11 cellular contexts compared by ENCODE assay signal in genomic region chrX:11371106-11371505, GRCh38.
"Had no signal": no experiment of that assay in that cellular context is flagged by ENCODE, and none has a peak within 500 bp of the region (broad histone marks: within the 10 kb centered on the region; RNA-seq: fewer than 3 reads in every experiment).

No MANE protein-coding gene starts in this region.

- H3K27ac Mint-ChIP-seq: GM23338, H9, HFFc6 had no signal

- H3K36me3 ChIP-seq: HAP-1 had no signal

- H3K4me3 Mint-ChIP-seq: GM23338, H9, HFFc6 had no signal

- H3K27ac ChIP-seq: GM23248 had no signal

- H3K9me3 Mint-ChIP-seq: GM23338, HFFc6 had no signal

- H3K9me3 ChIP-seq: HAP-1 had no signal

- FAIRE-seq: H1, H54 had no signal

- H3K4me3 ChIP-seq: GM23248, GM23338, HAP-1 had no signal

- H2AFZ ChIP-seq: GM23248, GM23338 had no signal

- H3K9ac ChIP-seq: GM23248 had no signal

- DNase-seq: GM23248, GOT3, H7, H9, HCEC 1CT, HFFc6 had no signal

- ATAC-seq: GM23338, HCT116 had no signal

- H3K4me2 ChIP-seq: GM23338 had no signal
